ENCODE assay signal across 8 cellular contexts in the genomic region with DNA sequence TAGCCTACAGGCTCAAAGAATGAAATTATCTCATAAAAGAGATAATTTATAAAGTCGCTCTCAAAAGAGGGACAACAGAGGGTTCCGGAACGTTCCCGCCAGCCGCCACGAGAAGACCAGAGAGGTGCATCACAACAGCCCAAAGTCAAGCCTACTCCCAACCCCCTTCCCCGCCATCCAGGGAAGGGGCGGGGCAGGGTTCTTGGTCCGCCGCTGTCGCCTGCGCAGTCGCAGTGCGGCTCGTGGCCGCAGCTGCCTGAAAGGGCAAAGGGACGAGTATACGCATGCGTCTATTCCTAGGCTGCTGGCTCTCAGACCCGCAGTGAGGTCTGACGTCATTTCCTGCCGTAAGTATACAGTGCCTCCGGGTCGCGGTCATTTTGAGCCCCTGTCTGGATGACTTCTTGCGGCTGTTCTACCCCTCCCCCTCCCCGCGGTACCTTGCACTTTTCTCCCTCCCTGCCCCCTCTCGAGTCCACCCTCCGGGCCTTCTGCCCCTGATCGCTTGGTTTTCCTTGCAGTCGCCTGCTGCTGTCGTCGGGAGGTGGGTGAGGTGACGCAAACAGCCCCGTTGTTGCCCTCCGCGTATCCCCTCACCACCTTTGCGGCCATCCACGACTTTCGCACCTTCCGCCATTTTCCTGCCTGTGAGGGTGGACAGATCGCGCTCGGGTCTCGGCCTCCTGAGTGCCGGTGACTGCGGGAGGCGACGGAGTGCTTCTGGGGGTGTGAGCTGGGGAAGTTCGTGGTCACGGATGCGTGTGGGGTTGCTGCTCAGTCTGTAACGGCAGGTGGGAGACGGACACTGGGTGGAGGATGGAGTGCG.
DNase-seq lines count a peak whose midpoint lies in the region; ATAC-seq and TF ChIP-seq lines count a peak whose summit lies in the region.

A gene with protein sequence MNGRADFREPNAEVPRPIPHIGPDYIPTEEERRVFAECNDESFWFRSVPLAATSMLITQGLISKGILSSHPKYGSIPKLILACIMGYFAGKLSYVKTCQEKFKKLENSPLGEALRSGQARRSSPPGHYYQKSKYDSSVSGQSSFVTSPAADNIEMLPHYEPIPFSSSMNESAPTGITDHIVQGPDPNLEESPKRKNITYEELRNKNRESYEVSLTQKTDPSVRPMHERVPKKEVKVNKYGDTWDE (plus strand): TSS at position 383 of the 826 bp plus-strand sequence. CDS start 1,537 bp downstream, outside the sequence.

- H3K4me3 ChIP-seq in AG09309 (ENCODE audit: control insufficient read depth, low read depth, low read length), result peak within 1 kb of the TSS; percentile 98

- TF ChIP-seq CTCF in AG09309 (IDR thresholded peaks at IDR 0.05; ENCODE audit: control insufficient read depth, insufficient read depth, low read depth, low read length, missing control alignments), result no peak

- H3K36me3 Mint-ChIP-seq in central memory CD8-positive, alpha-beta T cell (ENCODE audit: insufficient read depth), result peaks cover 28% of the 10 kb centered on the region

- H3K9me3 Mint-ChIP-seq in central memory CD8-positive, alpha-beta T cell, result no peaks in the 10 kb centered on the region

- peaks cover 21% of the 10 kb centered on the region for H3K4me1 Mint-ChIP-seq in central memory CD8-positive, alpha-beta T cell

- H3K4me3 Mint-ChIP-seq in central memory CD8-positive, alpha-beta T cell, result peak within 1 kb of the TSS; percentile 98

- DNase-seq in AG09309 (ENCODE audit: low read depth), result peak; percentile 98
- DNase-seq in NCI-H446 (lab: John Stamatoyannopoulos, UW), result peak; percentile 94 to 98
- DNase-seq in activated CD4-positive, CD25-positive, alpha-beta regulatory T cell treated with anti-CD3 and anti-CD28 coated beads, Interleukin-2, amount 50 U/mL, for 16 hours (ENCODE audit: low read depth, low spot score), result peak; percentile 86
- peak; percentile 77 to 91 for DNase-seq in central memory CD8-positive, alpha-beta T cell (ENCODE audit: low spot score in 2 of 2)
- peak; percentile 99 for DNase-seq in iris pigment epithelial cell (ENCODE audit: low read depth)
- peak; percentile 87 to 89 for DNase-seq in stimulated activated CD4-positive, alpha-beta T cell treated with anti-CD3 and anti-CD28 coated beads, Interleukin-12 subunit alpha, Interleukin-12 subunit beta, amount 100 ng/mL, for 24 hours (ENCODE audit: low read depth in 2 of 2)

- no peaks in the 10 kb centered on the region for H3K27me3 Mint-ChIP-seq in central memory CD8-positive, alpha-beta T cell

- ATAC-seq in GM19025 (IDR thresholded peaks at IDR 0.05; ENCODE audit: low read depth, unreplicated experiment) (peak; percentile 99), HG03342 (IDR thresholded peaks at IDR 0.05; ENCODE audit: unreplicated experiment) (peak; percentile 100)
- ATAC-seq in central memory CD8-positive, alpha-beta T cell (replicated peaks; ENCODE audit: extremely low read depth, poor library complexity, severe bottlenecking), result peak; percentile 97

- H3K27ac Mint-ChIP-seq in central memory CD8-positive, alpha-beta T cell (ENCODE audit: low read depth), result peak within 1 kb of the TSS; percentile 100

Comparison
In these comparisons a context has a peak if more than half of its experiments do, and no peak if none do; other contexts are left out.
1. Peak in every context shown above with its lines: DNase-seq, ATAC-seq and H3K4me3 ChIP-seq.